ENCODE assay signal across 1 cellular context in genomic region chr9:26748449-26749058, GRCh38.
TF ChIP-seq lines count a peak whose summit lies in the region.

No MANE protein-coding gene starts in this region.

TF ChIP-seq in H1, 55 proteins besides CTCF, POLR2A, EP300 and RAD21:
- no peak for TF ChIP-seq CBX8 (IDR thresholded peaks at IDR 0.05; ENCODE audit: borderline replicate concordance, low read depth, low read length)
